In the genomic region with DNA sequence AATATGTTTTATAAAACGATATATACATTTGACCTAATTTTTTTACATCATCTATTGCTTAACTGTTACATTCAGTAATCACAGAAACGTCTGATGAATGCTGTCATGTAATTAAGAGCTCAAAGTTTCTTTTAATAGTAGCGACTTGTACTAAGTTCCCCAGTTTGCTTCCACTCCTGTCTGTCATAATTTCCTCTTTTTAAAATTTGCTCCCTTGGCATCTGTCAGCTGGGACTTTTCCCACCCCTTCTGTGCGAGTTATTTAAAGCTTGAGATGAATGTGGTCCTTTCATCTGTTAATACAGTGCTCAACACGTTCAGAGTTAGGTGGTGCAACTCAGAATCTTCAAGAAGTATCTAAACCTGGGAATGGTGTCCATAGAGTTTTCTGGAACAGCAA, we compare ENCODE assay signal across 8 cellular contexts. TPM values are rescaled to one million over a fixed set of nuclear protein-coding genes. Genes with fewer than 3 reads are reported as not detected.
DNase-seq lines count a peak whose midpoint lies in the region; ATAC-seq and TF ChIP-seq lines count a peak whose summit lies in the region.

No MANE protein-coding gene starts in this region.

- H3K27ac Mint-ChIP-seq in activated T-helper 17 cell treated with anti-CD3 and anti-CD28 coated beads, Interleukin-2, amount 50 U/mL, for 72 hours, result peak overlapping the region; percentile 93
- H3K27ac Mint-ChIP-seq in immature natural killer cell, result peak overlapping the region; percentile 83 to 94 (median 90)

- H3K9me3 ChIP-seq in HAP-1 (no peaks in the 10 kb centered on the region), neuronal stem cell (replicated peaks in 1 of 2; ENCODE audit: control insufficient read depth in 2 of 2, insufficient read depth in 1 of 2, low read depth in 1 of 2, low read length in 2 of 2) (no peaks in the 10 kb centered on the region)

- H3K36me3 ChIP-seq in HAP-1 (replicated peaks), result no peaks in the 10 kb centered on the region; the same call in 1 of the 2 replicates
- no peaks in the 10 kb centered on the region for H3K36me3 ChIP-seq in neuronal stem cell (replicated peaks in 1 of 2; ENCODE audit: control insufficient read depth in 2 of 2, insufficient read depth in 2 of 2, low read length in 2 of 2)

- H3K9ac ChIP-seq in neuronal stem cell (ENCODE audit: low read depth, low read length, poor library complexity), result no peak overlapping the region

- peak overlapping the region; percentile 96 for H3K4me3 Mint-ChIP-seq in activated T-helper 17 cell treated with anti-CD3 and anti-CD28 coated beads, Interleukin-2, amount 50 U/mL, for 72 hours
- H3K4me3 Mint-ChIP-seq in immature natural killer cell, result peak overlapping the region; percentile 87 to 98 (median 93)

- H3K27ac ChIP-seq in 22Rv1 (peak overlapping the region; percentile 94), substantia nigra (ENCODE audit: low read depth, low read length, poor library complexity, severe bottlenecking) (peak overlapping the region; percentile 93), neuronal stem cell (replicated peaks; ENCODE audit: low read length) (no peak overlapping the region)

- WGBS in neuronal stem cell (ENCODE audit: extremely low coverage in 2 of 2, insufficient read length in 2 of 2, insufficient replicate concordance in 1 of 2), 2 donors, result no CpG with 5 or more reads among the region's 5 CpGs

- no peak overlapping the region for H4K91ac ChIP-seq in neuronal stem cell (ENCODE audit: low read depth, low read length, poor library complexity)

- H4K8ac ChIP-seq in neuronal stem cell (ENCODE audit: low read depth, low read length), result no peak overlapping the region

- H2BK12ac ChIP-seq in neuronal stem cell (ENCODE audit: low read length), result no peak overlapping the region

- in situ Hi-C loops in HAP-1 (cut with MboI; ENCODE audit: low sequenced_read_pairs), result no loop called here

- no peak overlapping the region for H3K18ac ChIP-seq in neuronal stem cell (ENCODE audit: low read length)

- H3K4me1 ChIP-seq in HAP-1 (peaks cover 12% of the 10 kb centered on the region), neuronal stem cell (ENCODE audit: control insufficient read depth in 2 of 2, insufficient read depth in 1 of 2, low read depth in 1 of 2, low read length in 2 of 2) (peaks cover 3 to 4% of the 10 kb centered on the region in 2 donors)

- H3K27me3 ChIP-seq in HAP-1 (ENCODE audit: low read depth) (no peaks in the 10 kb centered on the region), neuronal stem cell (ENCODE audit: control insufficient read depth in 3 of 3, insufficient read depth in 3 of 3, low read depth in 1 of 3, low read length in 3 of 3) (no peaks in the 10 kb centered on the region)

- no peak overlapping the region for H3K4me2 ChIP-seq in neuronal stem cell (ENCODE audit: insufficient read depth, low read length, poor library complexity, severe bottlenecking)

- H3K4me3 ChIP-seq in HAP-1 (peak overlapping the region; percentile 84), neuronal stem cell (ENCODE audit: low read length in 2 of 2) (peak overlapping the region in 1 of 2 donors; percentile 87)

- DNase-seq in HAP-1 (ENCODE audit: low spot score in 2 of 2) (peak; percentile 8 to 20), immature natural killer cell (no peak), substantia nigra (lab: John Stamatoyannopoulos, UW) (peak in 6 of 49 donors; percentile 0 to 16 (median 3)), neuronal stem cell (ENCODE audit: low spot score) (no peak), cortex of kidney (lab: John Stamatoyannopoulos, UW) (no peak)

- H3K23ac ChIP-seq in neuronal stem cell (ENCODE audit: low read depth, low read length, poor library complexity), result no peak overlapping the region

- no peak overlapping the region for H2AFZ ChIP-seq in neuronal stem cell (ENCODE audit: low read length)

- peaks cover 13% of the 10 kb centered on the region for H3K36me3 Mint-ChIP-seq in activated T-helper 17 cell treated with anti-CD3 and anti-CD28 coated beads, Interleukin-2, amount 50 U/mL, for 72 hours (ENCODE audit: low read depth)
- no peaks in the 10 kb centered on the region for H3K36me3 Mint-ChIP-seq in immature natural killer cell

- no peak overlapping the region for H3K4ac ChIP-seq in neuronal stem cell (ENCODE audit: low read length)

- no peak overlapping the region for H2AK5ac ChIP-seq in neuronal stem cell (ENCODE audit: low read depth, low read length)

- no peak overlapping the region for H2BK15ac ChIP-seq in neuronal stem cell (ENCODE audit: low read length)

- no peak overlapping the region for H2BK120ac ChIP-seq in neuronal stem cell (ENCODE audit: low read depth, low read length)

- H3K79me1 ChIP-seq in neuronal stem cell (ENCODE audit: low read depth, low read length), result no peaks in the 10 kb centered on the region

- H3K14ac ChIP-seq in neuronal stem cell (ENCODE audit: low read length), result no peak overlapping the region

- H3K27me3 Mint-ChIP-seq in activated T-helper 17 cell treated with anti-CD3 and anti-CD28 coated beads, Interleukin-2, amount 50 U/mL, for 72 hours, result no peaks in the 10 kb centered on the region
- H3K27me3 Mint-ChIP-seq in immature natural killer cell (ENCODE audit: low read depth in 3 of 3), result peaks cover 12 to 17% (median 12%) of the 10 kb centered on the region in 3 donors

- no peaks in the 10 kb centered on the region for H3K9me3 Mint-ChIP-seq in activated T-helper 17 cell treated with anti-CD3 and anti-CD28 coated beads, Interleukin-2, amount 50 U/mL, for 72 hours
- H3K9me3 Mint-ChIP-seq in immature natural killer cell, result no peaks in the 10 kb centered on the region

- no peak for TF ChIP-seq CTCF in 22Rv1 (IDR thresholded peaks at IDR 0.05)

- ATAC-seq in activated T-helper 17 cell treated with anti-CD3 and anti-CD28 coated beads, Interleukin-2, amount 50 U/mL, for 72 hours (replicated peaks), result no peak
- ATAC-seq in GM21786 (IDR thresholded peaks at IDR 0.05; ENCODE audit: unreplicated experiment), result no peak

- H3K4me1 Mint-ChIP-seq in activated T-helper 17 cell treated with anti-CD3 and anti-CD28 coated beads, Interleukin-2, amount 50 U/mL, for 72 hours, result peaks cover 29% of the 10 kb centered on the region
- H3K4me1 Mint-ChIP-seq in immature natural killer cell, result peaks cover 49 to 61% of the 10 kb centered on the region in 2 donors

- H2BK5ac ChIP-seq in neuronal stem cell (ENCODE audit: low read length), result no peak overlapping the region

RNA-seq across cellular contexts. Expression of a gene that starts 1.2 kb away (rescaled TPM):
- total RNA-seq in activated T-helper 17 cell treated with anti-CD3 and anti-CD28 coated beads, Interleukin-2, amount 50 U/mL, for 72 hours, result 10 to 100 TPM; 29.8 to 66.1 TPM
- polyA plus RNA-seq in immature natural killer cell, result 10 to 100 TPM; 50.4 to 85.0 (median 54.8) TPM
- polyA plus RNA-seq in neuronal stem cell (2013, experiment 1 of 2), result 18.5 TPM
- 17.8 TPM for polyA plus RNA-seq in neuronal stem cell (2013, experiment 2 of 2)

Comparison
In these comparisons a context has a peak if more than half of its experiments do, and no peak if none do; other contexts are left out.
1. DNase-seq: peak in HAP-1 (2 of 2); none in immature natural killer cell (0 of 3), neuronal stem cell (single experiment) and cortex of kidney (single experiment).